ENCODE assay signal across 8 cellular contexts in the genomic region with DNA sequence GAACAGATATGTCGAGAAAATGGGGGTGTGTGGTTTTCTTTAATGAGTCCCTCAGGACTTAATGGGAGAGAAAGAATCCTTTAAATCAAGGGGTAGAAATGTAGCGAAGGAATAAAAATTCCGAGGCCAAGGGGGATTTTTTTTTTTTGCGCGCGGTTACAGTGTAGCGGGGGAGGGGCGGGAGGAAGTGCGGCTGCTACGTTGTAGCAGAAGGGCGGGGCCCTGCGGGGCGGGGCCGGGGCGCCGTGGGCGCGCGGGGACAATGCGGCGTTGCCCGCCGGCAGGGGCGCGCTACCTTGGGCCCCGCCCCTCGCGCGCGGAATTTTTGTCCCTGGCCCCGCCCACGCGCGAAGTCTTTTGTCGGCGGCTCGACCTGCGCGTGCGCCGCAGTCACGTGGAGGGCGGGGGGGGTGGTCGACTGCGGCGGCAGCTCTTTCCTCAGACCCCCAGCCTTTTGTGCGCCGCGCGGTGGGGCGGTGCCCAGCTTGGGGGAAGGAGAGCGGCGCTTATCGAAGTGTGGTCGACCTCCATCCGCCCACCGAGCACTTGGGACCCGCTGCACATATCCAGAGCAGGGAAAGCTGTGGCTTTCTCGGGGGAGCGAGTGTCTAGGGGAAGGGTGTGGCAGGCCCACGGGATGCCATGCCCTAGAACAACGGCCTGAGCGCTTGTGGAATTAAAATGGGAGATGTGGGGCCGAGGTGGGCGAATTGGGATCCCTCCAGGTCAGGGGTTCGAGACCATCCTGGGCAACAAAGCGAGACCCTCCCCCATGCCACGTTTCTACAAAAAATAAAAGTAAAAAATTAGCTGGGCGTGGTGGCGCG. TPM values are rescaled to one million over a fixed set of nuclear protein-coding genes. Genes with fewer than 3 reads are reported as not detected.
DNase-seq lines count a peak whose midpoint lies in the region; ATAC-seq, FAIRE-seq and TF ChIP-seq lines count a peak whose summit lies in the region.

No MANE protein-coding gene starts in this region.

- H3K4me3 ChIP-seq in keratinocyte (ENCODE audit: control insufficient read depth in 2 of 3, extremely low read depth in 1 of 3, insufficient read depth in 2 of 3, low read depth in 1 of 3, low read length in 3 of 3) = peak overlapping the region; percentile 84 to 100 (median 93)

- dilution Hi-C loops in keratinocyte (cut with MboI; ENCODE audit: extremely low pct_ligation_motif_present, low sequenced_read_pairs) = no loop called here

- peak; percentile 91 for DNase-seq in EL
- DNase-seq in NCI-H446 (lab: John Stamatoyannopoulos, UW) = peak; percentile 78 to 95
- peak; percentile 93 for DNase-seq in activated CD4-positive, CD25-positive, alpha-beta regulatory T cell treated with anti-CD3 and anti-CD28 coated beads, Interleukin-2, amount 50 U/mL, for 16 hours (ENCODE audit: low read depth, low spot score)
- DNase-seq in caudate nucleus (lab: John Stamatoyannopoulos, UW) = peak in 58 of 61 donors; percentile 50 to 93 (median 80)
- DNase-seq in keratinocyte (ENCODE audit: low read depth, low spot score) = no peak
- DNase-seq in stimulated activated CD4-positive, alpha-beta T cell treated with anti-CD3 and anti-CD28 coated beads, Interleukin-12 subunit alpha, Interleukin-12 subunit beta, amount 100 ng/mL, for 4 hours = peak; percentile 98

- TF ChIP-seq CTCF in keratinocyte (optimal IDR thresholded peaks at IDR 0.05 in 1 of 3, IDR thresholded peaks at IDR 0.05 in 1 of 3, conservative IDR thresholded peaks at IDR 0.05 in 1 of 3; ENCODE audit: extremely low read depth in 1 of 3, insufficient read depth in 2 of 3, low read length in 3 of 3) = peak in 1 of 3 experiments; percentile 37

- peak overlapping the region; percentile 88 for H3K4me2 ChIP-seq in keratinocyte (ENCODE audit: control insufficient read depth, extremely low read depth, insufficient read depth, low read depth, low read length)

- H3K4me1 ChIP-seq in keratinocyte (ENCODE audit: control insufficient read depth, extremely low read depth, insufficient read depth, low read length) = peaks cover 27% of the 10 kb centered on the region

- H3K27ac ChIP-seq in caudate nucleus (ENCODE audit: low read depth, low read length) (peak overlapping the region; percentile 96), keratinocyte (ENCODE audit: control insufficient read depth, insufficient read depth, low read length) (peak overlapping the region; percentile 92)

- FAIRE-seq in keratinocyte (lab: Jason Lieb, UNC) = no peak

- H4K20me1 ChIP-seq in keratinocyte (ENCODE audit: control insufficient read depth, extremely low read depth, insufficient read depth, low read length) = peaks cover 31% of the 10 kb centered on the region

- H3K27me3 ChIP-seq in keratinocyte (ENCODE audit: control insufficient read depth, extremely low read depth, insufficient read depth, low read length) = no peaks in the 10 kb centered on the region

- H3K36me3 ChIP-seq in keratinocyte (ENCODE audit: control insufficient read depth in 2 of 2, extremely low read depth in 1 of 2, insufficient read depth in 2 of 2, low read length in 2 of 2) = peaks cover 13 to 21% of the 10 kb centered on the region in 2 experiments

- H3K9ac ChIP-seq in keratinocyte (ENCODE audit: control insufficient read depth, extremely low read depth, insufficient read depth, low read length) = peak overlapping the region; percentile 93

- H3K9me3 ChIP-seq in keratinocyte (ENCODE audit: control insufficient read depth, low read depth, low read length) = no peaks in the 10 kb centered on the region

- no peak overlapping the region for H2AFZ ChIP-seq in keratinocyte (ENCODE audit: control insufficient read depth, low read length)

- peak; percentile 39 for ATAC-seq in HG02798 (IDR thresholded peaks at IDR 0.05; ENCODE audit: poor library complexity, unreplicated experiment)
- no peak for ATAC-seq in GM18511 (IDR thresholded peaks at IDR 0.05; ENCODE audit: unreplicated experiment)

- no peaks in the 10 kb centered on the region for H3K9me1 ChIP-seq in keratinocyte (ENCODE audit: control insufficient read depth, extremely low read depth, insufficient read depth, low read length)

- H3K79me2 ChIP-seq in keratinocyte (ENCODE audit: control insufficient read depth, insufficient read depth, low read length) = peaks cover 49% of the 10 kb centered on the region

RNA-seq across cellular contexts. Expression of gene TUBB, which starts 1.3 kb away (rescaled TPM):
- 1,010 to 1,517 TPM (median 1,159 TPM) in 3 replicates for polyA plus RNA-seq in keratinocyte
- 84.6 TPM for polyA plus RNA-seq in keratinocyte (2011; ENCODE audit: low read depth)
- 1,081 and 1,086 TPM in 2 replicates for polyA plus RNA-seq in keratinocyte (2011; cell fraction: cytosol; rRNA removed)
- polyA plus RNA-seq in keratinocyte (2011; cell fraction: nucleus; rRNA removed) = 643 and 747 TPM in 2 replicates
- 276 and 1,138 TPM in 2 replicates for polyA plus RNA-seq in keratinocyte (2012; ENCODE audit: low replicate concordance)
- 1,680 to 1,870 TPM (median 1,801 TPM) in 3 replicates for polyA minus RNA-seq in keratinocyte
- polyA minus RNA-seq in keratinocyte (2011; cell fraction: cytosol; rRNA and poly(A)+ RNA removed) = 842 TPM
- 371 and 465 TPM in 2 replicates for polyA minus RNA-seq in keratinocyte (2011; cell fraction: nucleus; rRNA and poly(A)+ RNA removed)

RNA-seq across cellular contexts. Expression of gene MDC1, which starts 4.3 kb away (rescaled TPM):
- 4.2 to 10.0 TPM (median 6.9 TPM) in 3 replicates for polyA plus RNA-seq in keratinocyte
- polyA plus RNA-seq in keratinocyte (2011; ENCODE audit: low read depth) = 2.8 TPM
- polyA plus RNA-seq in keratinocyte (2011; cell fraction: cytosol; rRNA removed) = 5.3 TPM in 2 replicates
- 25.1 and 29.9 TPM in 2 replicates for polyA plus RNA-seq in keratinocyte (2011; cell fraction: nucleus; rRNA removed)
- polyA plus RNA-seq in keratinocyte (2012; ENCODE audit: low replicate concordance) = 5.5 and 41.2 TPM in 2 replicates
- polyA minus RNA-seq in keratinocyte = 5.6 to 43.2 TPM (median 10.2 TPM) in 3 replicates
- polyA minus RNA-seq in keratinocyte (2011; cell fraction: cytosol; rRNA and poly(A)+ RNA removed) = 4.2 TPM
- 9.6 and 14.6 TPM in 2 replicates for polyA minus RNA-seq in keratinocyte (2011; cell fraction: nucleus; rRNA and poly(A)+ RNA removed)

RNA-seq across cellular contexts. Expression of gene FLOT1, which starts 21.1 kb away (rescaled TPM):
- 21.6 to 23.8 TPM (median 22.1 TPM) in 3 replicates for polyA plus RNA-seq in keratinocyte
- 52.5 TPM for polyA plus RNA-seq in keratinocyte (2011; ENCODE audit: low read depth)
- 14.9 and 21.3 TPM in 2 replicates for polyA plus RNA-seq in keratinocyte (2011; cell fraction: cytosol; rRNA removed)
- 21.6 and 22.0 TPM in 2 replicates for polyA plus RNA-seq in keratinocyte (2011; cell fraction: nucleus; rRNA removed)
- polyA plus RNA-seq in keratinocyte (2012; ENCODE audit: low replicate concordance) = 19.5 and 22.0 TPM in 2 replicates
- 23.2 to 52.7 TPM (median 25.6 TPM) in 3 replicates for polyA minus RNA-seq in keratinocyte
- polyA minus RNA-seq in keratinocyte (2011; cell fraction: cytosol; rRNA and poly(A)+ RNA removed) = 16.3 TPM
- 14.8 and 19.5 TPM in 2 replicates for polyA minus RNA-seq in keratinocyte (2011; cell fraction: nucleus; rRNA and poly(A)+ RNA removed)

RNA-seq across cellular contexts. Expression of gene IER3, which starts 22.9 kb away (rescaled TPM):
- 171 to 289 TPM (median 277 TPM) in 3 replicates for polyA plus RNA-seq in keratinocyte
- polyA plus RNA-seq in keratinocyte (2011; ENCODE audit: low read depth) = 212 TPM
- polyA plus RNA-seq in keratinocyte (2011; cell fraction: cytosol; rRNA removed) = 139 and 176 TPM in 2 replicates
- 516 and 549 TPM in 2 replicates for polyA plus RNA-seq in keratinocyte (2011; cell fraction: nucleus; rRNA removed)
- polyA plus RNA-seq in keratinocyte (2012; ENCODE audit: low replicate concordance) = 226 and 373 TPM in 2 replicates
- 46.6 to 116 TPM (median 58.4 TPM) in 3 replicates for polyA minus RNA-seq in keratinocyte
- 239 TPM for polyA minus RNA-seq in keratinocyte (2011; cell fraction: cytosol; rRNA and poly(A)+ RNA removed)
- 82.4 and 85.6 TPM in 2 replicates for polyA minus RNA-seq in keratinocyte (2011; cell fraction: nucleus; rRNA and poly(A)+ RNA removed)

RNA-seq across cellular contexts. Expression of gene NRM, which starts 30.6 kb away (rescaled TPM):
- polyA plus RNA-seq in keratinocyte = 2.7 to 17.8 TPM (median 7.0 TPM) in 3 replicates
- polyA plus RNA-seq in keratinocyte (2011; ENCODE audit: low read depth) = not detected
- 7.1 and 7.7 TPM in 2 replicates for polyA plus RNA-seq in keratinocyte (2011; cell fraction: cytosol; rRNA removed)
- polyA plus RNA-seq in keratinocyte (2011; cell fraction: nucleus; rRNA removed) = 7.6 and 8.5 TPM in 2 replicates
- 3.8 and 17.2 TPM in 2 replicates for polyA plus RNA-seq in keratinocyte (2012; ENCODE audit: low replicate concordance)
- polyA minus RNA-seq in keratinocyte = 6.0 to 32.4 TPM (median 11.8 TPM) in 3 replicates
- polyA minus RNA-seq in keratinocyte (2011; cell fraction: cytosol; rRNA and poly(A)+ RNA removed) = 9.2 TPM
- 1.9 and 3.2 TPM in 2 replicates for polyA minus RNA-seq in keratinocyte (2011; cell fraction: nucleus; rRNA and poly(A)+ RNA removed)
